8 cellular contexts compared by ENCODE assay signal in genomic region chr5:178203670-178204204, GRCh38. TPM values are rescaled to one million over a fixed set of nuclear protein-coding genes. Genes with fewer than 3 reads are reported as not detected.
DNase-seq lines count a peak whose midpoint lies in the region; ATAC-seq and TF ChIP-seq lines count a peak whose summit lies in the region.

No MANE protein-coding gene starts in this region.

- H3K4me3 ChIP-seq in AG04449 (ENCODE audit: low read depth, low read length), result peak overlapping the region; percentile 93
- H3K4me3 ChIP-seq in SJCRH30, result peak overlapping the region; percentile 84
- peak overlapping the region; percentile 83 for H3K4me3 ChIP-seq in fibroblast of mammary gland (ENCODE audit: control insufficient read depth, low read depth, low read length)
- H3K4me3 ChIP-seq in parathyroid adenoma (ENCODE audit: low read depth, low read length), result peak overlapping the region; percentile 75

- H3K27ac ChIP-seq in SJCRH30 (peak overlapping the region; percentile 63), parathyroid adenoma (peak overlapping the region; percentile 71)

- ATAC-seq in GM21381 (IDR thresholded peaks at IDR 0.05; ENCODE audit: unreplicated experiment), result peak; percentile 0
- no peak for ATAC-seq in GM18498 (IDR thresholded peaks at IDR 0.05; ENCODE audit: unreplicated experiment)

- CTCF ChIA-PET in AG04449 (lab: Yijun Ruan, JAX), result no interaction called here

- H3K4me2 ChIP-seq in parathyroid adenoma (ENCODE audit: low read length), result peak overlapping the region; percentile 94

- peaks cover 10% of the 10 kb centered on the region; the same call in 1 of the 2 replicates for H3K4me1 ChIP-seq in SJCRH30
- peaks cover 17% of the 10 kb centered on the region for H3K4me1 ChIP-seq in parathyroid adenoma

- no peak overlapping the region for H3K9ac ChIP-seq in parathyroid adenoma

- H3K36me3 ChIP-seq in SJCRH30 (peaks cover 35% of the 10 kb centered on the region), parathyroid adenoma (ENCODE audit: control insufficient read depth, insufficient read depth, low read length) (no peaks in the 10 kb centered on the region)

- POLR2A ChIA-PET in AG04449 (lab: Yijun Ruan, JAX), result interaction anchor here (0.5 to 1.5 kb wide), 13 partner anchors 8 to 477 kb away, joined by 3 to 30 read pairs (median 3); partner anchors contain the start of genes NHP2 and PHYKPL

- no peaks in the 10 kb centered on the region for H3K9me3 ChIP-seq in SJCRH30 (replicated peaks)
- H3K9me3 ChIP-seq in parathyroid adenoma (ENCODE audit: control insufficient read depth, low read length), result no peaks in the 10 kb centered on the region

- peaks cover 9% of the 10 kb centered on the region for H3K79me2 ChIP-seq in parathyroid adenoma

- TF ChIP-seq CTCF in AG04449 (IDR thresholded peaks at IDR 0.05; ENCODE audit: insufficient read depth, low read length, missing control alignments), result no peak
- no peak for TF ChIP-seq CTCF in fibroblast of mammary gland (conservative IDR thresholded peaks at IDR 0.05; ENCODE audit: control insufficient read depth, insufficient read depth, low read depth, low read length)
- no peak for TF ChIP-seq CTCF in parathyroid adenoma (IDR thresholded peaks at IDR 0.05)

- H3K27me3 ChIP-seq in SJCRH30, result no peaks in the 10 kb centered on the region
- no peaks in the 10 kb centered on the region for H3K27me3 ChIP-seq in parathyroid adenoma (ENCODE audit: control insufficient read depth, insufficient read depth, low read length)

- peak overlapping the region; percentile 79 for H2AFZ ChIP-seq in parathyroid adenoma

- DNase-seq in AG04449 (ENCODE audit: low read depth, low spot score) (no peak), SJCRH30 (no peak), fibroblast of mammary gland (ENCODE audit: low read depth) (no peak), NCI-H226 (no peak), MV-4-11 (lab: John Stamatoyannopoulos, UW) (no peak)

RNA-seq across cellular contexts. Expression of gene HNRNPAB, which starts 0.6 kb away (rescaled TPM):
- total RNA-seq in SJCRH30 (2014; rRNA removed; shearing (Covaris generic)), result 244 and 266 TPM in 2 replicates

RNA-seq across cellular contexts. Expression of gene GMCL2, which starts 16.6 kb away (rescaled TPM):
- total RNA-seq in SJCRH30 (2014; rRNA removed; shearing (Covaris generic)), result not detected in 2 replicates

RNA-seq across cellular contexts. Expression of gene PHYKPL, which starts 28.9 kb away (rescaled TPM):
- 16.0 and 21.2 TPM in 2 replicates for total RNA-seq in SJCRH30 (2014; rRNA removed; shearing (Covaris generic))

RNA-seq across cellular contexts. Expression of gene NHP2, which starts 50.1 kb away (rescaled TPM):
- total RNA-seq in SJCRH30 (2014; rRNA removed; shearing (Covaris generic)), result 277 and 303 TPM in 2 replicates
